1 cellular context compared by ENCODE assay signal in the genomic region with DNA sequence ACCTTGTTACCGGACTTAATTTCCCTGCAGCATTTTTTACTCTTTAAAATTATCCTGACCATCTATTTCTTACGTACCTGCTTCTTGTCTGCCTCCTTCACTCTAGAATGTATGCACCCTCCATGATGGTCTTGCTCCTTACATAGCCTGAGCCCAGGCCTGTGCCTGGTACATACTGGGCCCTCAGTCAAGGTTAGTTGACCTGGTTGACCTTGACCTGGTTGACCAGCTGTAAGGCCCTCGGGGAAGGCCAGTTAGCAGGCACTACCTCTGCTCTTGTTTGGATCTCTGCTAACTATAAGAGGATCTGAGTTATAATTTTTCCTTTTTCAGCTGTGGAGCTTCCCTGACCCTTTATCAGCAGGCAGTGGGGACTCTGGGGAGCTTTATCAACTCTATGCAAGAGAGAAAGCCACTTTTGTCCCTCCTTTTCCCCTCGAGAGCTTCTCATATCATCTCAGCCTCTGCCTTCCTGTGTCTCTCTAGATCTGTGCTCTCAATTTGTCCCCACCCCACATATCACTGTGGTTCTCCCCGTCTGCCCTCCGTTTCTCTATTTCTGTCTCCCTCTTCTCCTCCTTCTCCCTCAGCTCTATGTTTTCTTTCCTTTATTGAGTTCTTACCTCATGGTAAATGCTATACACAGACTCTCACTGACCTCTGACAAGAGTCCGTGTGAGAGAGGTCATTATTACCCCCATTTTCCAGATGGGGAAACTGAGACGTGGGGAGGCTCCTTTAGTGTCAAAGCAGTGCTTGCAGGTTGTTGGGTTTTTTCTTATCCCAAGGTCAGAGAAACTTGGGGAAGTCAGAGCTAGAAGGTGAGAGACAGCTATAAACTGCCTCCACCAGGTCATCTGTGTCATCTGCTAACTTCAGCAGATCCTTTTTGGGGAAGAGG.
TF ChIP-seq lines count a peak whose summit lies in the region.

No MANE protein-coding gene starts in this region.

TF ChIP-seq in HepG2, 621 proteins besides CTCF, POLR2A, EP300 and RAD21 (continued from another document):
- TF ChIP-seq, protein P1, sequence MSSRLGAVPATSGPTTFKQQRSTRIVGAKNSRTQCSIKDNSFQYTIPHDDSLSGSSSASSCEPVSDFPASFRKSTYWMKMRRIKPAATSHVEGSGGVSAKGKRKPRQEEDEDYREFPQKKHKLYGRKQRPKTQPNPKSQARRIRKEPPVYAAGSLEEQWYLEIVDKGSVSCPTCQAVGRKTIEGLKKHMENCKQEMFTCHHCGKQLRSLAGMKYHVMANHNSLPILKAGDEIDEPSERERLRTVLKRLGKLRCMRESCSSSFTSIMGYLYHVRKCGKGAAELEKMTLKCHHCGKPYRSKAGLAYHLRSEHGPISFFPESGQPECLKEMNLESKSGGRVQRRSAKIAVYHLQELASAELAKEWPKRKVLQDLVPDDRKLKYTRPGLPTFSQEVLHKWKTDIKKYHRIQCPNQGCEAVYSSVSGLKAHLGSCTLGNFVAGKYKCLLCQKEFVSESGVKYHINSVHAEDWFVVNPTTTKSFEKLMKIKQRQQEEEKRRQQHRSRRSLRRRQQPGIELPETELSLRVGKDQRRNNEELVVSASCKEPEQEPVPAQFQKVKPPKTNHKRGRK (CRISPR knock-in tag; IDR thresholded peaks at IDR 0.05), result no peak
- TF ChIP-seq ZNF629 (CRISPR knock-in tag; conservative IDR thresholded peaks at IDR 0.05) (peak; percentile 73), ZMYM2 (CRISPR knock-in tag; IDR thresholded peaks at IDR 0.05) (0 out of 2 replicates have a peak, but pooled peaks have one; percentile 21), ZNF44 (CRISPR knock-in tag; IDR thresholded peaks at IDR 0.05) (no peak), NBN (conservative IDR thresholded peaks at IDR 0.05) (no peak), ZMYM3 (CRISPR knock-in tag; IDR thresholded peaks at IDR 0.05) (peak; percentile 33; the same call in 1 of the 2 replicates), NR2F6 (IDR thresholded peaks at IDR 0.05) (no peak), NR2F6 (CRISPR knock-in tag; IDR thresholded peaks at IDR 0.05) (no peak), NFRKB (IDR thresholded peaks at IDR 0.05) (no peak), NCOR1 (IDR thresholded peaks at IDR 0.05; ENCODE audit: borderline replicate concordance, low read length) (no peak), ZNF101 (CRISPR knock-in tag; IDR thresholded peaks at IDR 0.05; ENCODE audit: borderline replicate concordance, low read depth) (no peak), MED8 (CRISPR knock-in tag; IDR thresholded peaks at IDR 0.05; ENCODE audit: insufficient replicate concordance) (no peak), FOXK1 (CRISPR knock-in tag; IDR thresholded peaks at IDR 0.05; ENCODE audit: borderline replicate concordance, low read depth) (no peak), ZNF30 (CRISPR knock-in tag; IDR thresholded peaks at IDR 0.05) (no peak), ZNF232 (CRISPR knock-in tag; IDR thresholded peaks at IDR 0.05; ENCODE audit: borderline replicate concordance) (no peak)
- TF ChIP-seq, protein P2, sequence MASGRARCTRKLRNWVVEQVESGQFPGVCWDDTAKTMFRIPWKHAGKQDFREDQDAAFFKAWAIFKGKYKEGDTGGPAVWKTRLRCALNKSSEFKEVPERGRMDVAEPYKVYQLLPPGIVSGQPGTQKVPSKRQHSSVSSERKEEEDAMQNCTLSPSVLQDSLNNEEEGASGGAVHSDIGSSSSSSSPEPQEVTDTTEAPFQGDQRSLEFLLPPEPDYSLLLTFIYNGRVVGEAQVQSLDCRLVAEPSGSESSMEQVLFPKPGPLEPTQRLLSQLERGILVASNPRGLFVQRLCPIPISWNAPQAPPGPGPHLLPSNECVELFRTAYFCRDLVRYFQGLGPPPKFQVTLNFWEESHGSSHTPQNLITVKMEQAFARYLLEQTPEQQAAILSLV (CRISPR knock-in tag; IDR thresholded peaks at IDR 0.05; ENCODE audit: borderline replicate concordance), result no peak
- TF ChIP-seq, protein P3, sequence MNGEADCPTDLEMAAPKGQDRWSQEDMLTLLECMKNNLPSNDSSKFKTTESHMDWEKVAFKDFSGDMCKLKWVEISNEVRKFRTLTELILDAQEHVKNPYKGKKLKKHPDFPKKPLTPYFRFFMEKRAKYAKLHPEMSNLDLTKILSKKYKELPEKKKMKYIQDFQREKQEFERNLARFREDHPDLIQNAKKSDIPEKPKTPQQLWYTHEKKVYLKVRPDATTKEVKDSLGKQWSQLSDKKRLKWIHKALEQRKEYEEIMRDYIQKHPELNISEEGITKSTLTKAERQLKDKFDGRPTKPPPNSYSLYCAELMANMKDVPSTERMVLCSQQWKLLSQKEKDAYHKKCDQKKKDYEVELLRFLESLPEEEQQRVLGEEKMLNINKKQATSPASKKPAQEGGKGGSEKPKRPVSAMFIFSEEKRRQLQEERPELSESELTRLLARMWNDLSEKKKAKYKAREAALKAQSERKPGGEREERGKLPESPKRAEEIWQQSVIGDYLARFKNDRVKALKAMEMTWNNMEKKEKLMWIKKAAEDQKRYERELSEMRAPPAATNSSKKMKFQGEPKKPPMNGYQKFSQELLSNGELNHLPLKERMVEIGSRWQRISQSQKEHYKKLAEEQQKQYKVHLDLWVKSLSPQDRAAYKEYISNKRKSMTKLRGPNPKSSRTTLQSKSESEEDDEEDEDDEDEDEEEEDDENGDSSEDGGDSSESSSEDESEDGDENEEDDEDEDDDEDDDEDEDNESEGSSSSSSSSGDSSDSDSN (CRISPR knock-in tag; IDR thresholded peaks at IDR 0.05), result no peak
- TF ChIP-seq, protein P4, sequence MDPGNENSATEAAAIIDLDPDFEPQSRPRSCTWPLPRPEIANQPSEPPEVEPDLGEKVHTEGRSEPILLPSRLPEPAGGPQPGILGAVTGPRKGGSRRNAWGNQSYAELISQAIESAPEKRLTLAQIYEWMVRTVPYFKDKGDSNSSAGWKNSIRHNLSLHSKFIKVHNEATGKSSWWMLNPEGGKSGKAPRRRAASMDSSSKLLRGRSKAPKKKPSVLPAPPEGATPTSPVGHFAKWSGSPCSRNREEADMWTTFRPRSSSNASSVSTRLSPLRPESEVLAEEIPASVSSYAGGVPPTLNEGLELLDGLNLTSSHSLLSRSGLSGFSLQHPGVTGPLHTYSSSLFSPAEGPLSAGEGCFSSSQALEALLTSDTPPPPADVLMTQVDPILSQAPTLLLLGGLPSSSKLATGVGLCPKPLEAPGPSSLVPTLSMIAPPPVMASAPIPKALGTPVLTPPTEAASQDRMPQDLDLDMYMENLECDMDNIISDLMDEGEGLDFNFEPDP (CRISPR knock-in tag; conservative IDR thresholded peaks at IDR 0.05), result no peak
- TF ChIP-seq, protein P5, sequence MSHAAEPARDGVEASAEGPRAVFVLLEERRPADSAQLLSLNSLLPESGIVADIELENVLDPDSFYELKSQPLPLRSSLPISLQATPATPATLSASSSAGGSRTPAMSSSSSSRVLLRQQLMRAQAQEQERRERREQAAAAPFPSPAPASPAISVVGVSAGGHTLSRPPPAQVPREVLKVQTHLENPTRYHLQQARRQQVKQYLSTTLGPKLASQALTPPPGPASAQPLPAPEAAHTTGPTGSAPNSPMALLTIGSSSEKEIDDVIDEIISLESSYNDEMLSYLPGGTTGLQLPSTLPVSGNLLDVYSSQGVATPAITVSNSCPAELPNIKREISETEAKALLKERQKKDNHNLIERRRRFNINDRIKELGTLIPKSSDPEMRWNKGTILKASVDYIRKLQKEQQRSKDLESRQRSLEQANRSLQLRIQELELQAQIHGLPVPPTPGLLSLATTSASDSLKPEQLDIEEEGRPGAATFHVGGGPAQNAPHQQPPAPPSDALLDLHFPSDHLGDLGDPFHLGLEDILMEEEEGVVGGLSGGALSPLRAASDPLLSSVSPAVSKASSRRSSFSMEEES (CRISPR knock-in tag; IDR thresholded peaks at IDR 0.05), result no peak
